In genomic region chr17:82823004-82823403, GRCh38 we compare ENCODE assay signal across 14 cellular contexts.
DNase-seq lines count a peak whose midpoint lies in the region; ATAC-seq and TF ChIP-seq lines count a peak whose summit lies in the region.
"Had no signal": no experiment of that assay in that cellular context is flagged by ENCODE, and none has a peak within 500 bp of the region (broad histone marks: within the 10 kb centered on the region; RNA-seq: fewer than 3 reads in every experiment).

No MANE protein-coding gene starts in this region.

- no peaks in the 10 kb centered on the region for H3K27me3 Mint-ChIP-seq in effector memory CD8-positive, alpha-beta T cell
- H3K27me3 Mint-ChIP-seq: activated CD4-positive, alpha-beta T cell treated with anti-CD3 and anti-CD28 coated beads, Interleukin-2, amount 10 ng/mL, durations not matched to agents 7 days and 5 days; dendritic cell treated with granulocyte-macrophage colony-stimulating factor and Interleukin-4, amounts not matched to agents 40 ng/mL and 50 ng/mL, for 4 days had no signal

- H3K27ac Mint-ChIP-seq in effector memory CD8-positive, alpha-beta T cell, result no peak overlapping the region
- H3K27ac Mint-ChIP-seq: activated CD4-positive, alpha-beta T cell treated with anti-CD3 and anti-CD28 coated beads, Interleukin-2, amount 10 ng/mL, durations not matched to agents 7 days and 5 days; dendritic cell treated with granulocyte-macrophage colony-stimulating factor and Interleukin-4, amounts not matched to agents 40 ng/mL and 50 ng/mL, for 4 days had no signal

- peaks cover 0 to 6% of the 10 kb centered on the region in 2 donors for H3K9me3 Mint-ChIP-seq in effector memory CD8-positive, alpha-beta T cell

- DNase-seq in ACHN, result peak; percentile 9
- DNase-seq in iPS-NIHi7 (ENCODE audit: extremely low spot score), result peak; percentile 79
- DNase-seq in effector memory CD8-positive, alpha-beta T cell, result no peak
- no peak for DNase-seq in activated CD4-positive, CD25-positive, alpha-beta regulatory T cell (lab: John Stamatoyannopoulos, UW)
- DNase-seq in NCI-H1436 (lab: John Stamatoyannopoulos, UW), result no peak
- DNase-seq: activated CD4-positive, alpha-beta T cell treated with anti-CD3 and anti-CD28 coated beads, Interleukin-2, amount 10 ng/mL, durations not matched to agents 7 days and 5 days; activated naive CD4-positive, alpha-beta T cell; NCI-H524; SW 1271 had no signal

- TF ChIP-seq CTCF in GM12874 (IDR thresholded peaks at IDR 0.05; ENCODE audit: insufficient read depth, low read depth, low read length), result peak; percentile 42; the same call in 1 of the 2 replicates

- ATAC-seq in SK-N-SH treated with all-trans-retinoic acid at 6 μM for 48 hours, result peak; percentile 42; the same call in 1 of the 3 replicates
- ATAC-seq in effector memory CD8-positive, alpha-beta T cell (replicated peaks), result no peak
- ATAC-seq in GM19467 (IDR thresholded peaks at IDR 0.05; ENCODE audit: unreplicated experiment), result no peak
- ATAC-seq: sciatic nerve had no signal

- peaks cover 4% of the 10 kb centered on the region for H3K36me3 Mint-ChIP-seq in effector memory CD8-positive, alpha-beta T cell (ENCODE audit: insufficient read depth)

- in situ Hi-C loops in ACHN (cut with HindIII; ENCODE audit: low pct_ligation_motif_present, low pct_unique_long_range_greater_than_20kb, low sequenced_read_pairs), result no loop called here

- peaks cover 0 to 5% of the 10 kb centered on the region in 2 donors for H3K4me1 Mint-ChIP-seq in effector memory CD8-positive, alpha-beta T cell (ENCODE audit: low read depth in 2 of 2)

- H3K4me3 Mint-ChIP-seq in effector memory CD8-positive, alpha-beta T cell, result no peak overlapping the region
- H3K4me3 Mint-ChIP-seq: activated CD4-positive, alpha-beta T cell treated with anti-CD3 and anti-CD28 coated beads, Interleukin-2, amount 10 ng/mL, durations not matched to agents 7 days and 5 days; dendritic cell treated with granulocyte-macrophage colony-stimulating factor and Interleukin-4, amounts not matched to agents 40 ng/mL and 50 ng/mL, for 4 days had no signal

TF ChIP-seq in SK-N-SH treated with all-trans-retinoic acid at 6 μM for 48 hours, 23 proteins besides CTCF, POLR2A, EP300 and RAD21:
- TF ChIP-seq POU6F1 (CRISPR knock-in tag; IDR thresholded peaks at IDR 0.05; ENCODE audit: borderline replicate concordance, low read depth), result no peak

Comparison
In these comparisons a context has a peak if more than half of its experiments do, and no peak if none do; other contexts are left out.
1. DNase-seq: peak in ACHN (single experiment) and iPS-NIHi7 (single experiment); none in effector memory CD8-positive, alpha-beta T cell (0 of 3), activated CD4-positive, CD25-positive, alpha-beta regulatory T cell (0 of 4) and NCI-H1436 (single experiment).